20 cellular contexts compared by ENCODE assay signal in genomic region chr2:15677141-15677911, GRCh38.
DNase-seq lines count a peak whose midpoint lies in the region; ATAC-seq and TF ChIP-seq lines count a peak whose summit lies in the region.
"Had no signal": no experiment of that assay in that cellular context is flagged by ENCODE, and none has a peak within 500 bp of the region (broad histone marks: within the 10 kb centered on the region; RNA-seq: fewer than 3 reads in every experiment).

No MANE protein-coding gene starts in this region.

- H3K9me3 ChIP-seq in subcutaneous abdominal adipose tissue (ENCODE audit: control insufficient read depth in 5 of 5, low read length in 5 of 5) (peaks cover 0 to 4% (median 3%) of the 10 kb centered on the region in 5 donors), gastrocnemius medialis (no peaks in the 10 kb centered on the region)
- H3K9me3 ChIP-seq: uterus had no signal

- in situ Hi-C loops in gastrocnemius medialis (cut with MboI; ENCODE audit: low sequenced_read_pairs in 4 of 4): no loop called here

- DNase-seq in Right ventricle myocardium superior (peak; percentile 51), cardiac septum (ENCODE audit: low spot score) (no peak), choroid plexus epithelial cell (ENCODE audit: low read depth) (peak; percentile 10), mesothelial cell of epicardium (ENCODE audit: low spot score in 2 of 2, unreplicated experiment in 2 of 2) (peak in 1 of 2 experiments; percentile 75), gastrocnemius medialis (no peak), SHP77 (lab: John Stamatoyannopoulos, UW) (no peak)
- DNase-seq: activated CD4-positive, alpha-beta T cell treated with anti-CD3 and anti-CD28 coated beads, Interleukin-2, amount 10 ng/mL, durations not matched to agents 24 days and 14 days; CD8-positive, alpha-beta T cell; foreskin keratinocyte; IMR-90; mesendoderm; NCI-H1048; NCI-H2171; stimulated activated naive CD8-positive, alpha-beta T cell treated with anti-CD3 and anti-CD28 coated beads, Interleukin-15, Interleukin-2, amounts not matched to agents 100 U/mL and 50 U/mL, for 24 hours; T1000 had no signal

- peak; percentile 46 for ATAC-seq in Right ventricle myocardium superior (ENCODE audit: poor library complexity)
- no peak for ATAC-seq in gastrocnemius medialis
- ATAC-seq in HG03108 (IDR thresholded peaks at IDR 0.05; ENCODE audit: unreplicated experiment): no peak
- ATAC-seq: CD8-positive, alpha-beta T cell; foreskin keratinocyte; HCT116; stimulated activated naive CD8-positive, alpha-beta T cell treated with anti-CD3 and anti-CD28 coated beads, Interleukin-15, Interleukin-2, amounts not matched to agents 100 U/mL and 50 U/mL, for 24 hours had no signal

- H3K27ac Mint-ChIP-seq in mesothelial cell of epicardium: peak overlapping the region; percentile 97
- H3K27ac Mint-ChIP-seq: activated CD4-positive, alpha-beta T cell treated with anti-CD3 and anti-CD28 coated beads, Interleukin-2, amount 10 ng/mL, durations not matched to agents 24 days and 14 days; activated naive CD4-positive, alpha-beta T cell treated with anti-CD3 and anti-CD28 coated beads, Interleukin-2, amount 50 U/mL, for 24 hours; CD8-positive, alpha-beta T cell had no signal

- H3K4me3 ChIP-seq in choroid plexus epithelial cell (ENCODE audit: low read depth, low read length) (no peak overlapping the region), subcutaneous abdominal adipose tissue (ENCODE audit: low read depth in 1 of 5, low read length in 5 of 5) (peak overlapping the region in 3 of 5 donors; percentile 12 to 65 (median 25)), gastrocnemius medialis (no peak overlapping the region)
- H3K4me3 ChIP-seq: uterus had no signal

- TF ChIP-seq CTCF in choroid plexus epithelial cell (conservative IDR thresholded peaks at IDR 0.05; ENCODE audit: low read depth, low read length) (no peak), mesothelial cell of epicardium (IDR thresholded peaks at IDR 0.05; ENCODE audit: unreplicated experiment) (no peak), gastrocnemius medialis (IDR thresholded peaks at IDR 0.05 in 4 of 5, conservative IDR thresholded peaks at IDR 0.05 in 1 of 5) (no peak)

- intact Hi-C loops in Right ventricle myocardium superior (cut with DNase I) (no loop called here), cardiac septum (cut with DNase I) (no loop called here), gastrocnemius medialis (cut with DNase I; ENCODE audit: low total_unique reads) (no loop called here)

- TF ChIP-seq POLR2A in gastrocnemius medialis (IDR thresholded peaks at IDR 0.05): no peak

- H3K4me1 ChIP-seq in subcutaneous abdominal adipose tissue (ENCODE audit: control insufficient read depth in 5 of 5, insufficient read depth in 5 of 5, low read length in 5 of 5) (peaks cover 5 to 24% (median 21%) of the 10 kb centered on the region in 5 donors), gastrocnemius medialis (no peaks in the 10 kb centered on the region)
- H3K4me1 ChIP-seq: uterus had no signal

- peak overlapping the region; percentile 54 for H3K4me3 Mint-ChIP-seq in mesothelial cell of epicardium
- H3K4me3 Mint-ChIP-seq: activated CD4-positive, alpha-beta T cell treated with anti-CD3 and anti-CD28 coated beads, Interleukin-2, amount 10 ng/mL, durations not matched to agents 24 days and 14 days; activated naive CD4-positive, alpha-beta T cell treated with anti-CD3 and anti-CD28 coated beads, Interleukin-2, amount 50 U/mL, for 24 hours; CD8-positive, alpha-beta T cell had no signal

- peak overlapping the region in 2 of 5 donors; percentile 62 to 71 for H3K9ac ChIP-seq in subcutaneous abdominal adipose tissue (ENCODE audit: low read length in 5 of 5)

- H3K36me3 ChIP-seq in subcutaneous abdominal adipose tissue (ENCODE audit: control insufficient read depth in 5 of 5, insufficient read depth in 5 of 5, low read length in 5 of 5) (no peaks in the 10 kb centered on the region), gastrocnemius medialis (no peaks in the 10 kb centered on the region)
- H3K36me3 ChIP-seq: uterus had no signal

- no peaks in the 10 kb centered on the region for H3K27me3 Mint-ChIP-seq in mesothelial cell of epicardium (ENCODE audit: low read depth)
- H3K27me3 Mint-ChIP-seq: activated CD4-positive, alpha-beta T cell treated with anti-CD3 and anti-CD28 coated beads, Interleukin-2, amount 10 ng/mL, durations not matched to agents 24 days and 14 days had no signal

- H3K27ac ChIP-seq in subcutaneous abdominal adipose tissue (ENCODE audit: low read depth, low read length) (no peak overlapping the region), gastrocnemius medialis (no peak overlapping the region)
- H3K27ac ChIP-seq: foreskin keratinocyte, uterus had no signal

- H3K4me1 Mint-ChIP-seq in mesothelial cell of epicardium: peaks cover 49% of the 10 kb centered on the region
- H3K4me1 Mint-ChIP-seq: activated CD4-positive, alpha-beta T cell treated with anti-CD3 and anti-CD28 coated beads, Interleukin-2, amount 10 ng/mL, durations not matched to agents 24 days and 14 days; activated naive CD4-positive, alpha-beta T cell treated with anti-CD3 and anti-CD28 coated beads, Interleukin-2, amount 50 U/mL, for 24 hours had no signal

- no peaks in the 10 kb centered on the region for H3K27me3 ChIP-seq in subcutaneous abdominal adipose tissue (ENCODE audit: control insufficient read depth in 5 of 5, insufficient read depth in 4 of 5, low read length in 5 of 5)
- no peaks in the 10 kb centered on the region for H3K27me3 ChIP-seq in gastrocnemius medialis
- H3K27me3 ChIP-seq: foreskin keratinocyte, uterus had no signal

- H3K36me3 Mint-ChIP-seq in mesothelial cell of epicardium: peaks cover 2% of the 10 kb centered on the region
- H3K36me3 Mint-ChIP-seq: activated naive CD4-positive, alpha-beta T cell treated with anti-CD3 and anti-CD28 coated beads, Interleukin-2, amount 50 U/mL, for 24 hours; CD8-positive, alpha-beta T cell had no signal

- peaks cover 5% of the 10 kb centered on the region for H3K9me3 Mint-ChIP-seq in mesothelial cell of epicardium
- H3K9me3 Mint-ChIP-seq: activated CD4-positive, alpha-beta T cell treated with anti-CD3 and anti-CD28 coated beads, Interleukin-2, amount 10 ng/mL, durations not matched to agents 24 days and 14 days; CD8-positive, alpha-beta T cell had no signal

Comparison
In these comparisons a context has a peak if more than half of its experiments do, and no peak if none do; other contexts are left out.
1. DNase-seq: peak in Right ventricle myocardium superior (single experiment) and choroid plexus epithelial cell (single experiment); none in cardiac septum (single experiment), gastrocnemius medialis (0 of 2) and SHP77 (0 of 2).
2. H3K4me3 ChIP-seq: peak in subcutaneous abdominal adipose tissue (3 of 5); none in choroid plexus epithelial cell (single experiment) and gastrocnemius medialis (0 of 4).